ENCODE assay signal across 8 cellular contexts in genomic region chr19:54102421-54103169, GRCh38. TPM values are rescaled to one million over a fixed set of nuclear protein-coding genes. Genes with fewer than 3 reads are reported as not detected.
DNase-seq lines count a peak whose midpoint lies in the region; ATAC-seq and TF ChIP-seq lines count a peak whose summit lies in the region.

Gene NDUFA3, plus strand, starts transcription at chr19:54102855. Its CDS starts 24 bp downstream, at chr19:54102879.

- ATAC-seq in GM21737 (IDR thresholded peaks at IDR 0.05; ENCODE audit: unreplicated experiment) (peak; percentile 94), esophagus mucosa (peak; percentile 99)

- H3K9ac ChIP-seq in KMS-11 = peak within 1 kb of the TSS; percentile 65; the same call in 1 of the 2 replicates
- H3K9ac ChIP-seq in muscle layer of colon (ENCODE audit: low read length) = peak within 1 kb of the TSS; percentile 78

- H3K27ac ChIP-seq in KMS-11 (peak within 1 kb of the TSS; percentile 25; the same call in 1 of the 2 replicates), Peyer's patch (peak within 1 kb of the TSS; percentile 56 to 81 (median 66)), muscle layer of colon (ENCODE audit: low read depth, low read length) (peak within 1 kb of the TSS; percentile 80)

- H3K4me2 ChIP-seq in KMS-11 = peak within 1 kb of the TSS; percentile 97

- no peaks in the 10 kb centered on the region for H3K27me3 ChIP-seq in KMS-11 (ENCODE audit: insufficient read depth, low read depth)
- no peaks in the 10 kb centered on the region for H3K27me3 ChIP-seq in Peyer's patch
- H3K27me3 ChIP-seq in muscle layer of colon (ENCODE audit: control insufficient read depth in 1 of 2, insufficient read depth in 2 of 2, low read length in 2 of 2) = no peaks in the 10 kb centered on the region

- no peak for TF ChIP-seq CTCF in KMS-11 (conservative IDR thresholded peaks at IDR 0.05; ENCODE audit: low read depth, low read length)
- TF ChIP-seq CTCF in Peyer's patch (IDR thresholded peaks at IDR 0.05) = no peak

- H4K20me1 ChIP-seq in KMS-11 (ENCODE audit: insufficient read depth) = no peaks in the 10 kb centered on the region

- H2AFZ ChIP-seq in KMS-11 (ENCODE audit: low read depth) = peak within 1 kb of the TSS; percentile 98

- peaks cover 20% of the 10 kb centered on the region for H3K79me2 ChIP-seq in KMS-11 (ENCODE audit: insufficient read depth, low read depth)

- DNase-seq in DMS53 treated with DMSO at 0.1 percent for 48 hours (lab: John Stamatoyannopoulos, UW; ENCODE audit: unreplicated experiment) = peak; percentile 94
- DNase-seq in Peyer's patch = peak; percentile 96 to 99 (median 97)
- DNase-seq in activated T-cell treated with anti-CD3 and anti-CD28 coated beads, Interleukin-2, amount 50 U/mL, for 48 hours = peak; percentile 96 to 97
- peak; percentile 93 for DNase-seq in stimulated activated CD8-positive, alpha-beta memory T cell treated with anti-CD3 and anti-CD28 coated beads, Interleukin-7, amount 100 ng/mL, for 24 hours (ENCODE audit: low read depth)

- H3K4me1 ChIP-seq in KMS-11 (ENCODE audit: low read depth, poor library complexity, severe bottlenecking) (peaks cover 17% of the 10 kb centered on the region), Peyer's patch (peaks cover 0 to 17% (median 7%) of the 10 kb centered on the region in 4 donors), muscle layer of colon (ENCODE audit: insufficient read depth, low read length) (peaks cover 6% of the 10 kb centered on the region)

- H3K9me3 ChIP-seq in Peyer's patch (no peaks in the 10 kb centered on the region), muscle layer of colon (ENCODE audit: low read length) (no peaks in the 10 kb centered on the region)

- H3K36me3 ChIP-seq in KMS-11 (ENCODE audit: insufficient read depth) (peaks cover 3% of the 10 kb centered on the region; the same call in 1 of the 2 replicates), Peyer's patch (peaks cover 0 to 24% (median 0%) of the 10 kb centered on the region in 3 donors), muscle layer of colon (ENCODE audit: insufficient read depth, low read length) (peaks cover 11% of the 10 kb centered on the region)

- peak; percentile 73 to 75 for TF ChIP-seq POLR2A in Peyer's patch (IDR thresholded peaks at IDR 0.05)

- no peak within 1 kb of the TSS for H3K4me3 ChIP-seq in KMS-11 (IDR thresholded peaks at IDR 0.05; ENCODE audit: insufficient read depth, low read depth, low read length)
- H3K4me3 ChIP-seq in Peyer's patch = peak within 1 kb of the TSS; percentile 63 to 92 (median 83)
- peak within 1 kb of the TSS; percentile 67 to 89 for H3K4me3 ChIP-seq in muscle layer of colon (ENCODE audit: low read depth in 1 of 2, low read length in 2 of 2)

RNA-seq across cellular contexts. Expression of gene NDUFA3, which starts in this region (rescaled TPM):
- total RNA-seq in Peyer's patch (100 to 1,000 TPM in 1 of 4 donors, 10 to 100 TPM in 3; 40.6 to 156 (median 45.7) TPM), esophagus mucosa (104 TPM)

Comparison
In these comparisons a context has a peak if more than half of its experiments do, and no peak if none do; other contexts are left out.
1. H3K27ac ChIP-seq: peak in every context shown above with its lines; median percentile 80 in muscle layer of colon; 66 in Peyer's patch; 25 in KMS-11.